In the genomic region with DNA sequence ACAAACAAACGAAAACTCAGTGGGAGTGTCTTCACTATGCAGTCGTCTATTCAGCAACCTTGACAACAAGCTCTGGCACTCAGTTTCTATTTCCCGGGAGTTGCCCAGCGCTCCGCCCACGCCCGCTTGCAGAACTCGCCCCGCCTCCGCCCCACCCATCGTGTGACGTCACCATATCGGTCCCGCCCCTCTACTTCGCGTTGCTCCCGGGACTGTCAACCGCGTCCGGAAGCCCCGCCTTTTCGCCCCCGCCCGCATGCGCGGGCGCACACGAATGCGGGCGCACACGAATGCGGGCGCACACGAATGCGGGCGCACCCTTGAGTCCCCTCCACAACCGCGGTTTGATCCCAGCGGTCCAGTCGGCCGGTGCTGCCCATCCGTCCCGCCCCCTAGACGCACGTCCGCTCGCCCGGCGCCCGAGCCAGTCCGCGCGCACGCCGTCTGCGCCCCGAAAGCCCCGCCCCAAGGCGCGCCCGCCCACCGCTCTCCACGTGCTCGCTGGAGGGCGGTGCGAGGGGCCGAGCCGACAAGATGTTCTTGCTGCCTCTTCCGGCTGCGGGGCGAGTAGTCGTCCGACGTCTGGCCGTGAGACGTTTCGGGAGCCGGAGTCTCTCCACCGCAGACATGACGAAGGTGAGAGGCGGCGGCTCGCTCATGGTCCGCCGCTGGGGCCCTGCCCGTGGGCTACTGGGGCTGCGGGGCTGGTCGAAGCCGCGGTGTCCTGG, we compare ENCODE assay signal across 8 cellular contexts. TPM values are rescaled to one million over a fixed set of nuclear protein-coding genes. Genes with fewer than 3 reads are reported as not detected.
A peak's percentile ranks its signal among the peaks of the same experiment; 100 is the strongest.
DNase-seq lines count a peak whose midpoint lies in the region; ATAC-seq and TF ChIP-seq lines count a peak whose summit lies in the region.

A gene (plus strand): TSS at position 267 of the 728 bp plus-strand sequence. CDS start 268 bp downstream, at position 535.

- H3K27me3 Mint-ChIP-seq in T-helper 1 cell treated with Interleukin-12 subunit alpha and Interleukin-12 subunit beta and Interleukin-4 antibody, amounts not matched to agents 30 μg/mL and 1 μg/mL, for 36 hours (ENCODE audit: low read depth): no peaks in the 10 kb centered on the region

- peak within 1 kb of the TSS; percentile 91 for H3K27ac ChIP-seq in upper lobe of right lung

- H3K9me3 Mint-ChIP-seq in T-helper 1 cell treated with Interleukin-12 subunit alpha and Interleukin-12 subunit beta and Interleukin-4 antibody, amounts not matched to agents 30 μg/mL and 1 μg/mL, for 36 hours: no peaks in the 10 kb centered on the region

- intact Hi-C loops in left cardiac atrium (cut with DNase I): loop anchor here in 1 of 2 donors (5.0 kb wide), 1 partner anchor 35 kb away; a partner anchor contains a TSS
- intact Hi-C loops in posterior vena cava (cut with DNase I): loop anchor here in 1 of 2 donors (5.0 kb wide), 1 partner anchor 35 kb away; a partner anchor contains a TSS
- intact Hi-C loops in upper lobe of right lung (cut with DNase I): no loop called here

- peaks cover 22% of the 10 kb centered on the region for H3K36me3 Mint-ChIP-seq in T-helper 1 cell treated with Interleukin-12 subunit alpha and Interleukin-12 subunit beta and Interleukin-4 antibody, amounts not matched to agents 30 μg/mL and 1 μg/mL, for 36 hours (ENCODE audit: low read depth)

- no peaks in the 10 kb centered on the region for H3K9me3 ChIP-seq in upper lobe of right lung

- peak within 1 kb of the TSS; percentile 98 for H3K27ac Mint-ChIP-seq in T-helper 1 cell treated with Interleukin-12 subunit alpha and Interleukin-12 subunit beta and Interleukin-4 antibody, amounts not matched to agents 30 μg/mL and 1 μg/mL, for 36 hours

- peak; percentile 83 for ATAC-seq in HG02852 (IDR thresholded peaks at IDR 0.05; ENCODE audit: unreplicated experiment)
- peak; percentile 99 for ATAC-seq in left cardiac atrium
- ATAC-seq in upper lobe of right lung: peak; percentile 98

- TF ChIP-seq CTCF in GM13976 (IDR thresholded peaks at IDR 0.05; ENCODE audit: borderline replicate concordance, control extremely low read depth, extremely low read depth, insufficient read depth, missing control alignments) (no peak), upper lobe of right lung (IDR thresholded peaks at IDR 0.05) (peak; percentile 23)

- peaks cover 12% of the 10 kb centered on the region for H3K36me3 ChIP-seq in upper lobe of right lung

- in situ Hi-C loops in GM13976 (cut with MboI; ENCODE audit: low sequenced_read_pairs, unreplicated experiment): no loop called here

- peak within 1 kb of the TSS; percentile 75 for H3K4me3 ChIP-seq in upper lobe of right lung

- H3K27me3 ChIP-seq in upper lobe of right lung: no peaks in the 10 kb centered on the region

- DNase-seq in GM13976 (ENCODE audit: low spot score): peak; percentile 96
- peak; percentile 97 for DNase-seq in NCI-H146 (lab: John Stamatoyannopoulos, UW)
- peak; percentile 93 for DNase-seq in amniotic stem cell (lab: John Stamatoyannopoulos, UW)
- peak; percentile 97 for DNase-seq in left cardiac atrium
- peak; percentile 99 for DNase-seq in posterior vena cava (ENCODE audit: low spot score)
- DNase-seq in upper lobe of right lung: peak; percentile 99

- H3K4me1 Mint-ChIP-seq in T-helper 1 cell treated with Interleukin-12 subunit alpha and Interleukin-12 subunit beta and Interleukin-4 antibody, amounts not matched to agents 30 μg/mL and 1 μg/mL, for 36 hours (ENCODE audit: low read depth): peaks cover 40% of the 10 kb centered on the region

- peak within 1 kb of the TSS; percentile 93 for H3K4me3 Mint-ChIP-seq in T-helper 1 cell treated with Interleukin-12 subunit alpha and Interleukin-12 subunit beta and Interleukin-4 antibody, amounts not matched to agents 30 μg/mL and 1 μg/mL, for 36 hours

- peaks cover 35% of the 10 kb centered on the region for H3K4me1 ChIP-seq in upper lobe of right lung

RNA-seq across cellular contexts. Expression of the gene that starts here (rescaled TPM):
- total RNA-seq in left cardiac atrium (10 to 100 TPM; 60.6 to 76.8 TPM), posterior vena cava (10 to 100 TPM; 70.4 to 72.4 TPM), upper lobe of right lung (97.6 TPM)

Comparison
In these comparisons a context has a peak if more than half of its experiments do, and no peak if none do; other contexts are left out.
1. Peak in every context shown above with its lines: DNase-seq, ATAC-seq, H3K4me3 ChIP-seq and H3K27ac ChIP-seq.